ENCODE assay signal across 1 cellular context in the genomic region with DNA sequence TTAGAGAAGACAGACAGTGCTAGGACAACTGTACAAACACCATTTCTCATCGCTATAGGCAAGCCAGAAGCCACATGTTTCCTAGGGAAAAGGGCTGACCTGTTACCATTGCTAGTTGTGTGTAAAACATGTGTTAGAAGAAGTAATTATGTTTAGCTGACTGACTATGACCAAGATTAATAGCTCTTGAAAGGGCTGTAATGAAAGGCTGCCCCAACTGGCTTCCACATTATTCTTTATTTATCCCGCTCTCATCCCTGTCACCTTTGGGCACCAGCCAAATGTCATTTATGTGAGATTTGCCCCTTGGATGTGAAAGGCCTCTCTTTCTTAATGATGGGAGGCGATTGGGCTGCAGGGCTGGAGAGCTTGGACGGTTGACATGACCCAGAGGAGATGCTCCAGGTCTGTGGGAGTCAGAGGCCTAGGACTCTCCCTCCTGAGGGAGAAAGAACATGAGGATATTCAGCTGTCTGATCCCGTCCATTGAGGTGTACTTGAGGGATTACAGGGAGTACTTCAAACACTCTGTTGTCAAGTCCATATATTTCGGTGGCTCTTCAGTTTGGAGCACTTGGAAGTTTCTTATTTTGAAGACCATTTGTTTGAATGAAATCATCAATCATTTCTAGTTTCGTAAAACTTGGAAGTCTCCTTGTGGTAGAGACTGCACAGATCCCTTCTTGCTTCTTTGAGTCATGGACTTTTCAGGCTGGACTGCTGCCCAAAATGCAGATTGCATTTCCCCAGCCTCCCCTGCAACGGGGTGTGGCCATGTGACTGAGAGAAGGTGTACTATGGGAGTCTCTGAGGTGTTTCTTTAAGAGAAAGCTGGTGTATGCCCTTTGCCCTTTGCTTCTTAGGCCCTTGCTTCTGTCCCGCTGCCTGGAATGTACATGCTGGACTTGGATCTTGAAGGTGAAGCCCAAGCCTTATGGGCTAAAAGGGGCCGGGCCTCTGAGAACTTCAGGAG.
TF ChIP-seq lines count a peak whose summit lies in the region.

No MANE protein-coding gene starts in this region.

TF ChIP-seq in WTC11, 78 proteins besides CTCF, POLR2A, EP300 and RAD21 (continued from another document):
- TF ChIP-seq, protein P1, sequence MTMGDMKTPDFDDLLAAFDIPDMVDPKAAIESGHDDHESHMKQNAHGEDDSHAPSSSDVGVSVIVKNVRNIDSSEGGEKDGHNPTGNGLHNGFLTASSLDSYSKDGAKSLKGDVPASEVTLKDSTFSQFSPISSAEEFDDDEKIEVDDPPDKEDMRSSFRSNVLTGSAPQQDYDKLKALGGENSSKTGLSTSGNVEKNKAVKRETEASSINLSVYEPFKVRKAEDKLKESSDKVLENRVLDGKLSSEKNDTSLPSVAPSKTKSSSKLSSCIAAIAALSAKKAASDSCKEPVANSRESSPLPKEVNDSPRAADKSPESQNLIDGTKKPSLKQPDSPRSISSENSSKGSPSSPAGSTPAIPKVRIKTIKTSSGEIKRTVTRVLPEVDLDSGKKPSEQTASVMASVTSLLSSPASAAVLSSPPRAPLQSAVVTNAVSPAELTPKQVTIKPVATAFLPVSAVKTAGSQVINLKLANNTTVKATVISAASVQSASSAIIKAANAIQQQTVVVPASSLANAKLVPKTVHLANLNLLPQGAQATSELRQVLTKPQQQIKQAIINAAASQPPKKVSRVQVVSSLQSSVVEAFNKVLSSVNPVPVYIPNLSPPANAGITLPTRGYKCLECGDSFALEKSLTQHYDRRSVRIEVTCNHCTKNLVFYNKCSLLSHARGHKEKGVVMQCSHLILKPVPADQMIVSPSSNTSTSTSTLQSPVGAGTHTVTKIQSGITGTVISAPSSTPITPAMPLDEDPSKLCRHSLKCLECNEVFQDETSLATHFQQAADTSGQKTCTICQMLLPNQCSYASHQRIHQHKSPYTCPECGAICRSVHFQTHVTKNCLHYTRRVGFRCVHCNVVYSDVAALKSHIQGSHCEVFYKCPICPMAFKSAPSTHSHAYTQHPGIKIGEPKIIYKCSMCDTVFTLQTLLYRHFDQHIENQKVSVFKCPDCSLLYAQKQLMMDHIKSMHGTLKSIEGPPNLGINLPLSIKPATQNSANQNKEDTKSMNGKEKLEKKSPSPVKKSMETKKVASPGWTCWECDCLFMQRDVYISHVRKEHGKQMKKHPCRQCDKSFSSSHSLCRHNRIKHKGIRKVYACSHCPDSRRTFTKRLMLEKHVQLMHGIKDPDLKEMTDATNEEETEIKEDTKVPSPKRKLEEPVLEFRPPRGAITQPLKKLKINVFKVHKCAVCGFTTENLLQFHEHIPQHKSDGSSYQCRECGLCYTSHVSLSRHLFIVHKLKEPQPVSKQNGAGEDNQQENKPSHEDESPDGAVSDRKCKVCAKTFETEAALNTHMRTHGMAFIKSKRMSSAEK (CRISPR knock-in tag; IDR thresholded peaks at IDR 0.05; ENCODE audit: borderline replicate concordance): no peak
- TF ChIP-seq RELA (CRISPR knock-in tag; IDR thresholded peaks at IDR 0.05; ENCODE audit: borderline replicate concordance) (no peak), NR1H2 (CRISPR knock-in tag; IDR thresholded peaks at IDR 0.05) (no peak), TEAD4 (CRISPR knock-in tag; IDR thresholded peaks at IDR 0.05) (no peak), USF1 (CRISPR knock-in tag; IDR thresholded peaks at IDR 0.05) (no peak), CDX4 (CRISPR knock-in tag; IDR thresholded peaks at IDR 0.05; ENCODE audit: borderline replicate concordance) (no peak)
- TF ChIP-seq, protein P2, sequence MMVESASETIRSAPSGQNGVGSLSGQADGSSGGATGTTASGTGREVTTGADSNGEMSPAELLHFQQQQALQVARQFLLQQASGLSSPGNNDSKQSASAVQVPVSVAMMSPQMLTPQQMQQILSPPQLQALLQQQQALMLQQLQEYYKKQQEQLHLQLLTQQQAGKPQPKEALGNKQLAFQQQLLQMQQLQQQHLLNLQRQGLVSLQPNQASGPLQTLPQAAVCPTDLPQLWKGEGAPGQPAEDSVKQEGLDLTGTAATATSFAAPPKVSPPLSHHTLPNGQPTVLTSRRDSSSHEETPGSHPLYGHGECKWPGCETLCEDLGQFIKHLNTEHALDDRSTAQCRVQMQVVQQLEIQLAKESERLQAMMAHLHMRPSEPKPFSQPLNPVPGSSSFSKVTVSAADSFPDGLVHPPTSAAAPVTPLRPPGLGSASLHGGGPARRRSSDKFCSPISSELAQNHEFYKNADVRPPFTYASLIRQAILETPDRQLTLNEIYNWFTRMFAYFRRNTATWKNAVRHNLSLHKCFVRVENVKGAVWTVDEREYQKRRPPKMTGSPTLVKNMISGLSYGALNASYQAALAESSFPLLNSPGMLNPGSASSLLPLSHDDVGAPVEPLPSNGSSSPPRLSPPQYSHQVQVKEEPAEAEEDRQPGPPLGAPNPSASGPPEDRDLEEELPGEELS (CRISPR knock-in tag; IDR thresholded peaks at IDR 0.05): no peak
- TF ChIP-seq, protein P3, sequence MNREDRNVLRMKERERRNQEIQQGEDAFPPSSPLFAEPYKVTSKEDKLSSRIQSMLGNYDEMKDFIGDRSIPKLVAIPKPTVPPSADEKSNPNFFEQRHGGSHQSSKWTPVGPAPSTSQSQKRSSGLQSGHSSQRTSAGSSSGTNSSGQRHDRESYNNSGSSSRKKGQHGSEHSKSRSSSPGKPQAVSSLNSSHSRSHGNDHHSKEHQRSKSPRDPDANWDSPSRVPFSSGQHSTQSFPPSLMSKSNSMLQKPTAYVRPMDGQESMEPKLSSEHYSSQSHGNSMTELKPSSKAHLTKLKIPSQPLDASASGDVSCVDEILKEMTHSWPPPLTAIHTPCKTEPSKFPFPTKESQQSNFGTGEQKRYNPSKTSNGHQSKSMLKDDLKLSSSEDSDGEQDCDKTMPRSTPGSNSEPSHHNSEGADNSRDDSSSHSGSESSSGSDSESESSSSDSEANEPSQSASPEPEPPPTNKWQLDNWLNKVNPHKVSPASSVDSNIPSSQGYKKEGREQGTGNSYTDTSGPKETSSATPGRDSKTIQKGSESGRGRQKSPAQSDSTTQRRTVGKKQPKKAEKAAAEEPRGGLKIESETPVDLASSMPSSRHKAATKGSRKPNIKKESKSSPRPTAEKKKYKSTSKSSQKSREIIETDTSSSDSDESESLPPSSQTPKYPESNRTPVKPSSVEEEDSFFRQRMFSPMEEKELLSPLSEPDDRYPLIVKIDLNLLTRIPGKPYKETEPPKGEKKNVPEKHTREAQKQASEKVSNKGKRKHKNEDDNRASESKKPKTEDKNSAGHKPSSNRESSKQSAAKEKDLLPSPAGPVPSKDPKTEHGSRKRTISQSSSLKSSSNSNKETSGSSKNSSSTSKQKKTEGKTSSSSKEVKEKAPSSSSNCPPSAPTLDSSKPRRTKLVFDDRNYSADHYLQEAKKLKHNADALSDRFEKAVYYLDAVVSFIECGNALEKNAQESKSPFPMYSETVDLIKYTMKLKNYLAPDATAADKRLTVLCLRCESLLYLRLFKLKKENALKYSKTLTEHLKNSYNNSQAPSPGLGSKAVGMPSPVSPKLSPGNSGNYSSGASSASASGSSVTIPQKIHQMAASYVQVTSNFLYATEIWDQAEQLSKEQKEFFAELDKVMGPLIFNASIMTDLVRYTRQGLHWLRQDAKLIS (CRISPR knock-in tag; IDR thresholded peaks at IDR 0.05; ENCODE audit: borderline replicate concordance): no peak
